Comparison of ENCODE assay signal across 10 cellular contexts in the genomic region with DNA sequence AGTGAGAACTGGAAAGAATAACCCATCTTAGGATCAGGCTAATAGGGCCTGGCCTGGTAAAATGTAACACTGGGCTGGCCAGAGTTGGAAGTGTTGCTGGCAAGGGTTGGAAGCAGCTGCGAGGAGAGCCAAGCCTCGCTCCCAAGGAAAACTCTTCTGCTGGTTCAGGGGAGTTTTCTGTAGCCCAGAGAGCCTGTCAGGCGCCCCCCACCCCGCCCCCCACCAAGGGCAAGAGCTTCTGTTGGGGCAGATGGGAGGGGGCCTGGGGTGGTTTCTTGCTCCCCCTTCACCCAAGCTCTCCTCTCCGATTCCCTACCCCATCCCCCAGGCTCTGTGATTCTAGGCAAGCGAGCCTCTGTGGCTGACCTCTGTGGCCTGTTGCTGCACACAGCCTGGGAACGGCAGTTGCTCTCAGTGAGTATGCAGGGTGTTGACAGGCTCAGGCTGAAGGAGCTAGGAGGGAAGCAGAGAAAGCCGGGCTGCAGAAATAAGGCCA.
DNase-seq lines count a peak whose midpoint lies in the region; ATAC-seq, FAIRE-seq and TF ChIP-seq lines count a peak whose summit lies in the region.
"Had no signal": no experiment of that assay in that cellular context is flagged by ENCODE, and none has a peak within 500 bp of the region (broad histone marks: within the 10 kb centered on the region; RNA-seq: fewer than 3 reads in every experiment).

No MANE protein-coding gene starts in this region.

- H3K4me2 ChIP-seq in HepG2 (ENCODE audit: low read depth, low read length) = no peak overlapping the region
- H3K4me2 ChIP-seq in SK-N-SH = no peak overlapping the region

- in situ Hi-C loops in HepG2 (cut with HindIII; ENCODE audit: extremely low pct_ligation_motif_present, low pct_unique_long_range_greater_than_20kb) (no loop called here), gastrocnemius medialis (cut with MboI; ENCODE audit: low sequenced_read_pairs in 4 of 4) (no loop called here)

- no TSS peak for BruUV-seq in HepG2 (replicated peaks; lab: Mats Ljungman, UMichigan)

- 0% methylated on average over 3 of the region's 8 CpGs for WGBS in HepG2 (ENCODE audit: low lambda C conversion rate)
- 80% methylated on average over 8 of the region's 8 CpGs for WGBS in SK-N-SH (ENCODE audit: low lambda C conversion rate)

- H3K9me3 ChIP-seq in HepG2 (ENCODE audit: low read length) = no peaks in the 10 kb centered on the region
- H3K9me3 ChIP-seq in gastrocnemius medialis = no peaks in the 10 kb centered on the region
- no peaks in the 10 kb centered on the region for H3K9me3 ChIP-seq in SK-N-SH

- H3K4me3 ChIP-seq in HepG2 (replicated peaks in 1 of 3; ENCODE audit: insufficient read depth in 1 of 3, low read depth in 2 of 3, low read length in 3 of 3) = no peak overlapping the region
- H3K4me3 ChIP-seq in gastrocnemius medialis = no peak overlapping the region
- no peak overlapping the region for H3K4me3 ChIP-seq in SK-N-SH (ENCODE audit: low read depth in 2 of 2, low read length in 1 of 2)

- H4K20me1 ChIP-seq in HepG2 (ENCODE audit: insufficient read depth, low read length) (no peaks in the 10 kb centered on the region), SK-N-SH (ENCODE audit: insufficient read depth) (no peaks in the 10 kb centered on the region)

- peak; percentile 42 to 55 for DNase-seq in Kasumi-1 (lab: John Stamatoyannopoulos, UW)
- peak; percentile 41 for DNase-seq in fibroblast of gingiva (ENCODE audit: low read depth)
- no peak for DNase-seq in HepG2 (ENCODE audit: low spot score)
- peak; percentile 15 to 22 for DNase-seq in gastrocnemius medialis
- no peak for DNase-seq in SK-N-SH
- no peak for DNase-seq in NCI-H526 (lab: John Stamatoyannopoulos, UW)
- no peak for DNase-seq in activated CD4-positive, CD25-positive, alpha-beta regulatory T cell (lab: John Stamatoyannopoulos, UW)
- DNase-seq: stimulated activated naive CD4-positive, alpha-beta T cell had no signal

- no peak for TF ChIP-seq CTCF in HepG2 (CRISPR knock-in tag; IDR thresholded peaks at IDR 0.05)
- TF ChIP-seq CTCF in gastrocnemius medialis (IDR thresholded peaks at IDR 0.05 in 4 of 5, conservative IDR thresholded peaks at IDR 0.05 in 1 of 5) = no peak
- TF ChIP-seq CTCF in SK-N-SH (IDR thresholded peaks at IDR 0.05) = no peak

- H3K36me3 ChIP-seq in HepG2 (replicated peaks in 1 of 2; ENCODE audit: control insufficient read depth in 1 of 2, insufficient read depth in 2 of 2, low read length in 2 of 2) (no peaks in the 10 kb centered on the region), gastrocnemius medialis (no peaks in the 10 kb centered on the region), SK-N-SH (replicated peaks in 1 of 2; ENCODE audit: control insufficient read depth in 1 of 2, insufficient read depth in 2 of 2, low read length in 1 of 2) (no peaks in the 10 kb centered on the region)

- H3F3A ChIP-seq in SK-N-SH (replicated peaks; ENCODE audit: insufficient read depth) = no peaks in the 10 kb centered on the region

- H3K9me2 ChIP-seq in SK-N-SH = no peaks in the 10 kb centered on the region

- no peaks in the 10 kb centered on the region for H3K79me2 ChIP-seq in HepG2 (ENCODE audit: insufficient read depth, low read length)
- no peaks in the 10 kb centered on the region for H3K79me2 ChIP-seq in SK-N-SH (ENCODE audit: insufficient read depth)

- no peak for TF ChIP-seq RAD21 in HepG2 (CRISPR knock-in tag; IDR thresholded peaks at IDR 0.05)
- TF ChIP-seq RAD21 in SK-N-SH (IDR thresholded peaks at IDR 0.05; ENCODE audit: low read length) = no peak

- H2AFZ ChIP-seq in HepG2 (ENCODE audit: low read length) = no peak overlapping the region
- no peak overlapping the region for H2AFZ ChIP-seq in SK-N-SH (ENCODE audit: low read depth)

- no peak overlapping the region for H3K9ac ChIP-seq in HepG2 (ENCODE audit: insufficient read depth, low read depth, low read length)
- no peak overlapping the region for H3K9ac ChIP-seq in SK-N-SH

- CTCF ChIA-PET in HepG2 (lab: Yijun Ruan, JAX; ENCODE audit: low intra/inter-chr PET ratio, low total read pairs) = no interaction called here
- CTCF ChIA-PET in SK-N-SH (lab: Yijun Ruan, JAX) = interaction anchor here (1.8 kb wide), 1 partner anchor 16 kb away, joined by 5 read pairs; no protein-coding TSS in a partner anchor

- intact Hi-C loops in HepG2 (cut with micrococcal nuclease; ENCODE audit: unreplicated experiment) (no loop called here), gastrocnemius medialis (cut with DNase I; ENCODE audit: low total_unique reads) (no loop called here)

- POLR2A ChIA-PET in HepG2 (lab: Yijun Ruan, JAX) (no interaction called here), SK-N-SH (lab: Yijun Ruan, JAX) (no interaction called here)

- H3K27ac ChIP-seq in HepG2 (ENCODE audit: extremely low read length, insufficient read depth, low read length) (no peak overlapping the region), gastrocnemius medialis (peak overlapping the region in 2 of 4 donors; percentile 22 to 43), SK-N-SH (ENCODE audit: low read depth in 2 of 2, low read length in 1 of 2) (no peak overlapping the region)

- ATAC-seq in HepG2 (peak; percentile 75), gastrocnemius medialis (peak; percentile 49 to 55), GM21381 (IDR thresholded peaks at IDR 0.05; ENCODE audit: unreplicated experiment) (no peak)

- H3K27me3 ChIP-seq in HepG2 (ENCODE audit: control insufficient read depth in 1 of 2, insufficient read depth in 2 of 2, low read length in 2 of 2) = no peaks in the 10 kb centered on the region
- H3K27me3 ChIP-seq in gastrocnemius medialis = no peaks in the 10 kb centered on the region
- no peaks in the 10 kb centered on the region for H3K27me3 ChIP-seq in SK-N-SH (ENCODE audit: insufficient read depth)

- TF ChIP-seq POLR2A in HepG2 (IDR thresholded peaks at IDR 0.05; ENCODE audit: insufficient read depth in 1 of 2, low read depth in 2 of 2, low read length in 2 of 2) (no peak), gastrocnemius medialis (IDR thresholded peaks at IDR 0.05) (no peak)

- 0 out of 2 replicates have a peak, but pooled peaks cover 15% of the 10 kb centered on the region for H3K4me1 ChIP-seq in HepG2 (ENCODE audit: insufficient read depth, low read length)
- peaks cover 0 to 6% of the 10 kb centered on the region in 2 donors for H3K4me1 ChIP-seq in gastrocnemius medialis
- H3K4me1 ChIP-seq in SK-N-SH (ENCODE audit: control insufficient read depth in 1 of 2, insufficient read depth in 2 of 2, low read depth in 1 of 2, low read length in 1 of 2) = no peaks in the 10 kb centered on the region

- no peak for FAIRE-seq in HepG2 (lab: Jason Lieb, UNC)
- FAIRE-seq: islet of Langerhans had no signal

- TF ChIP-seq EP300 in HepG2 (IDR thresholded peaks at IDR 0.05; ENCODE audit: low read depth in 2 of 2, low read length in 2 of 2) (no peak), HepG2 (CRISPR knock-in tag; IDR thresholded peaks at IDR 0.05; ENCODE audit: borderline replicate concordance) (no peak), SK-N-SH (IDR thresholded peaks at IDR 0.05; ENCODE audit: borderline replicate concordance in 1 of 2, low read depth in 1 of 2, low read length in 1 of 2) (no peak)

TF ChIP-seq in HepG2, 621 proteins besides CTCF, POLR2A, EP300 and RAD21:
- TF ChIP-seq, protein P1, sequence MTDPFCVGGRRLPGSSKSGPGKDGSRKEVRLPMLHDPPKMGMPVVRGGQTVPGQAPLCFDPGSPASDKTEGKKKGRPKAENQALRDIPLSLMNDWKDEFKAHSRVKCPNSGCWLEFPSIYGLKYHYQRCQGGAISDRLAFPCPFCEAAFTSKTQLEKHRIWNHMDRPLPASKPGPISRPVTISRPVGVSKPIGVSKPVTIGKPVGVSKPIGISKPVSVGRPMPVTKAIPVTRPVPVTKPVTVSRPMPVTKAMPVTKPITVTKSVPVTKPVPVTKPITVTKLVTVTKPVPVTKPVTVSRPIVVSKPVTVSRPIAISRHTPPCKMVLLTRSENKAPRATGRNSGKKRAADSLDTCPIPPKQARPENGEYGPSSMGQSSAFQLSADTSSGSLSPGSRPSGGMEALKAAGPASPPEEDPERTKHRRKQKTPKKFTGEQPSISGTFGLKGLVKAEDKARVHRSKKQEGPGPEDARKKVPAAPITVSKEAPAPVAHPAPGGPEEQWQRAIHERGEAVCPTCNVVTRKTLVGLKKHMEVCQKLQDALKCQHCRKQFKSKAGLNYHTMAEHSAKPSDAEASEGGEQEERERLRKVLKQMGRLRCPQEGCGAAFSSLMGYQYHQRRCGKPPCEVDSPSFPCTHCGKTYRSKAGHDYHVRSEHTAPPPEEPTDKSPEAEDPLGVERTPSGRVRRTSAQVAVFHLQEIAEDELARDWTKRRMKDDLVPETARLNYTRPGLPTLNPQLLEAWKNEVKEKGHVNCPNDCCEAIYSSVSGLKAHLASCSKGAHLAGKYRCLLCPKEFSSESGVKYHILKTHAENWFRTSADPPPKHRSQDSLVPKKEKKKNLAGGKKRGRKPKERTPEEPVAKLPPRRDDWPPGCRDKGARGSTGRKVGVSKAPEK (CRISPR knock-in tag; IDR thresholded peaks at IDR 0.05; ENCODE audit: borderline replicate concordance) = no peak

TF ChIP-seq in SK-N-SH, 30 proteins besides CTCF, POLR2A, EP300 and RAD21:
- TF ChIP-seq MXI1 (IDR thresholded peaks at IDR 0.05; ENCODE audit: low read depth, low read length) (no peak), CHD2 (IDR thresholded peaks at IDR 0.05; ENCODE audit: low read length, partially characterized antibody) (no peak), TAF1 (IDR thresholded peaks at IDR 0.05; ENCODE audit: borderline replicate concordance, low read depth, low read length) (no peak), NRF1 (IDR thresholded peaks at IDR 0.05; ENCODE audit: low read depth, low read length) (no peak), POLR2AphosphoS5 (IDR thresholded peaks at IDR 0.05; ENCODE audit: low read depth, low read length) (no peak), TCF12 (IDR thresholded peaks at IDR 0.05) (no peak), RFX5 (IDR thresholded peaks at IDR 0.05; ENCODE audit: low read length) (no peak)
- TF ChIP-seq, protein P2, sequence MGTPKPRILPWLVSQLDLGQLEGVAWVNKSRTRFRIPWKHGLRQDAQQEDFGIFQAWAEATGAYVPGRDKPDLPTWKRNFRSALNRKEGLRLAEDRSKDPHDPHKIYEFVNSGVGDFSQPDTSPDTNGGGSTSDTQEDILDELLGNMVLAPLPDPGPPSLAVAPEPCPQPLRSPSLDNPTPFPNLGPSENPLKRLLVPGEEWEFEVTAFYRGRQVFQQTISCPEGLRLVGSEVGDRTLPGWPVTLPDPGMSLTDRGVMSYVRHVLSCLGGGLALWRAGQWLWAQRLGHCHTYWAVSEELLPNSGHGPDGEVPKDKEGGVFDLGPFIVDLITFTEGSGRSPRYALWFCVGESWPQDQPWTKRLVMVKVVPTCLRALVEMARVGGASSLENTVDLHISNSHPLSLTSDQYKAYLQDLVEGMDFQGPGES (IDR thresholded peaks at IDR 0.05; ENCODE audit: low read depth, low read length) = no peak

Comparison
In these comparisons a context has a peak if more than half of its experiments do, and no peak if none do; other contexts are left out.
1. DNase-seq: peak in Kasumi-1 (2 of 2), fibroblast of gingiva (single experiment) and gastrocnemius medialis (2 of 2); none in HepG2 (single experiment), SK-N-SH (single experiment), NCI-H526 (0 of 2) and activated CD4-positive, CD25-positive, alpha-beta regulatory T cell (0 of 4).